In the genomic region with DNA sequence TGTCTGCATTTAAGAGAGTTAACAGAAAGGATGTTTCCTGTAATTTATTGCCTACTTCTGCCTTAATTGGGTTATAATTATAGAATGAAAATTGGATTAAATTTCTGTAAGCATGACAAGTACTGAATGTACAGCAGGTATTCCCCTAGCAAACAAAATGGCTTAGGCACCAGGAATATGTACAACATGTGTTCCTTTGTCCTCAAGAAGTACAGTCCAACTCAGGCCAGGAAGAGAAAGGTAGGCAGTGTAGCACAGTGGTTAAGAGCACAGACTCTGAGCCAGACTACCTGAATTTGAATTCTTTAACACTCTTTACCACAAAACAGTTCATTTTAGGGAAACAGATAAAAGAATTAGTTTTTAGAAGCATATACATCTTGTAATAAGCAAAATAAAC, we compare ENCODE assay signal across 25 cellular contexts. TPM values are rescaled to one million over a fixed set of nuclear protein-coding genes. Genes with fewer than 3 reads are reported as not detected.
DNase-seq lines count a peak whose midpoint lies in the region; ATAC-seq lines count a peak whose summit lies in the region.
"Had no signal": no experiment of that assay in that cellular context is flagged by ENCODE, and none has a peak within 500 bp of the region (broad histone marks: within the 10 kb centered on the region; RNA-seq: fewer than 3 reads in every experiment).

No MANE protein-coding gene starts in this region.

- H3K9me3 Mint-ChIP-seq in activated naive CD4-positive, alpha-beta T cell treated with anti-CD3 and anti-CD28 coated beads, Interleukin-2, amount 50 U/mL, for 24 hours, result no peaks in the 10 kb centered on the region
- H3K9me3 Mint-ChIP-seq in stimulated activated memory B cell treated with anti-CD40 and anti-IgM and Interleukin-4, amounts not matched to agents 10 μg/mL and 1 μg/mL and 100 μg/mL, for 72 hours, result no peaks in the 10 kb centered on the region
- no peaks in the 10 kb centered on the region for H3K9me3 Mint-ChIP-seq in T-helper 2 cell treated with Interferon-gamma antibody and Interleukin-4, amounts not matched to agents 5 μg/mL and 100 μg/mL, for 36 hours
- H3K9me3 Mint-ChIP-seq: activated T-cell treated with anti-CD3 and anti-CD28 coated beads, Interleukin-2, amount 50 U/mL, for 4 hours; CD14-positive monocyte; effector memory CD8-positive, alpha-beta T cell; immature natural killer cell; natural killer cell treated with Interleukin-12 subunit alpha and Interleukin-12 subunit beta and Interleukin-15 and Interleukin-18, amount 100 ng/mL, for 72 hours; type B pancreatic cell had no signal

- H3K4me3 Mint-ChIP-seq in activated naive CD4-positive, alpha-beta T cell treated with anti-CD3 and anti-CD28 coated beads, Interleukin-2, amount 50 U/mL, for 24 hours, result peak overlapping the region; percentile 28
- H3K4me3 Mint-ChIP-seq in T-helper 17 cell, result no peak overlapping the region
- H3K4me3 Mint-ChIP-seq in stimulated activated memory B cell treated with anti-CD40 and anti-IgM and Interleukin-4, amounts not matched to agents 10 μg/mL and 1 μg/mL and 100 μg/mL, for 72 hours, result no peak overlapping the region
- H3K4me3 Mint-ChIP-seq in T-helper 2 cell treated with Interferon-gamma antibody and Interleukin-4, amounts not matched to agents 5 μg/mL and 100 μg/mL, for 36 hours, result no peak overlapping the region
- H3K4me3 Mint-ChIP-seq: activated T-cell treated with anti-CD3 and anti-CD28 coated beads, Interleukin-2, amount 50 U/mL, for 4 hours; CD14-positive monocyte; effector memory CD8-positive, alpha-beta T cell; immature natural killer cell; natural killer cell treated with Interleukin-12 subunit alpha and Interleukin-12 subunit beta and Interleukin-15 and Interleukin-18, amount 100 ng/mL, for 72 hours; type B pancreatic cell had no signal

- peaks cover 50% of the 10 kb centered on the region for H3K4me1 Mint-ChIP-seq in activated naive CD4-positive, alpha-beta T cell treated with anti-CD3 and anti-CD28 coated beads, Interleukin-2, amount 50 U/mL, for 24 hours
- H3K4me1 Mint-ChIP-seq in T-helper 17 cell, result peaks cover 40% of the 10 kb centered on the region
- H3K4me1 Mint-ChIP-seq in stimulated activated memory B cell treated with anti-CD40 and anti-IgM and Interleukin-4, amounts not matched to agents 10 μg/mL and 1 μg/mL and 100 μg/mL, for 72 hours, result no peaks in the 10 kb centered on the region
- H3K4me1 Mint-ChIP-seq in T-helper 2 cell treated with Interferon-gamma antibody and Interleukin-4, amounts not matched to agents 5 μg/mL and 100 μg/mL, for 36 hours (ENCODE audit: low read depth), result peaks cover 11% of the 10 kb centered on the region

- no peaks in the 10 kb centered on the region for H3K9me3 ChIP-seq in T-helper 17 cell (ENCODE audit: control insufficient read depth, low read length, poor library complexity, severe bottlenecking)

- H3K27ac Mint-ChIP-seq in activated naive CD4-positive, alpha-beta T cell treated with anti-CD3 and anti-CD28 coated beads, Interleukin-2, amount 50 U/mL, for 24 hours, result peak overlapping the region; percentile 88
- H3K27ac Mint-ChIP-seq in T-helper 17 cell, result peak overlapping the region; percentile 88
- H3K27ac Mint-ChIP-seq in stimulated activated memory B cell treated with anti-CD40 and anti-IgM and Interleukin-4, amounts not matched to agents 10 μg/mL and 1 μg/mL and 100 μg/mL, for 72 hours, result peak overlapping the region; percentile 19
- H3K27ac Mint-ChIP-seq in T-helper 2 cell treated with Interferon-gamma antibody and Interleukin-4, amounts not matched to agents 5 μg/mL and 100 μg/mL, for 36 hours, result no peak overlapping the region
- H3K27ac Mint-ChIP-seq: type B pancreatic cell had no signal

- DNase-seq in NCI-H82 (lab: John Stamatoyannopoulos, UW) (peak; percentile 42), NCI-H82 treated with DMSO at 0.1 percent for 48 hours (lab: John Stamatoyannopoulos, UW; ENCODE audit: unreplicated experiment) (no peak), T-helper 17 cell (no peak)
- DNase-seq in activated naive CD4-positive, alpha-beta T cell treated with Interleukin-2 at 50 U/mL for 16 hours, result no peak
- no peak for DNase-seq in T-helper 2 cell treated with Interferon-gamma antibody and Interleukin-4, amounts not matched to agents 5 μg/mL and 100 μg/mL, for 36 hours (ENCODE audit: low spot score)
- DNase-seq: 8988T; activated CD4-positive, CD25-positive, alpha-beta regulatory T cell; activated T-cell treated with anti-CD3 and anti-CD28 coated beads, Interleukin-2, amount 50 U/mL, for 4 hours; effector memory CD8-positive, alpha-beta T cell; erythroblast; immature natural killer cell; left cardiac atrium; NCI-H1092; NCI-H1694; NCI-H446 treated with DMSO at 0.1 percent for 48 hours; OCI-M1; stimulated activated CD4-positive, alpha-beta T cell treated with anti-CD3 and anti-CD28 coated beads, Interleukin-15, amount 100 ng/mL, for 24 hours; stimulated activated CD4-positive, alpha-beta T cell treated with anti-CD3 and anti-CD28 coated beads, Interleukin-4, amount 100 ng/mL, for 4 hours had no signal

- H3K27me3 Mint-ChIP-seq in activated naive CD4-positive, alpha-beta T cell treated with anti-CD3 and anti-CD28 coated beads, Interleukin-2, amount 50 U/mL, for 24 hours, result no peaks in the 10 kb centered on the region
- no peaks in the 10 kb centered on the region for H3K27me3 Mint-ChIP-seq in T-helper 17 cell
- no peaks in the 10 kb centered on the region for H3K27me3 Mint-ChIP-seq in stimulated activated memory B cell treated with anti-CD40 and anti-IgM and Interleukin-4, amounts not matched to agents 10 μg/mL and 1 μg/mL and 100 μg/mL, for 72 hours
- H3K27me3 Mint-ChIP-seq in T-helper 2 cell treated with Interferon-gamma antibody and Interleukin-4, amounts not matched to agents 5 μg/mL and 100 μg/mL, for 36 hours (ENCODE audit: low read depth), result no peaks in the 10 kb centered on the region
- H3K27me3 Mint-ChIP-seq: effector memory CD8-positive, alpha-beta T cell; natural killer cell treated with Interleukin-12 subunit alpha and Interleukin-12 subunit beta and Interleukin-15 and Interleukin-18, amount 100 ng/mL, for 72 hours; type B pancreatic cell had no signal

- H3K36me3 Mint-ChIP-seq in activated naive CD4-positive, alpha-beta T cell treated with anti-CD3 and anti-CD28 coated beads, Interleukin-2, amount 50 U/mL, for 24 hours, result peaks cover 20% of the 10 kb centered on the region
- H3K36me3 Mint-ChIP-seq in T-helper 17 cell (ENCODE audit: low read depth), result peaks cover 12% of the 10 kb centered on the region
- peaks cover 46% of the 10 kb centered on the region for H3K36me3 Mint-ChIP-seq in stimulated activated memory B cell treated with anti-CD40 and anti-IgM and Interleukin-4, amounts not matched to agents 10 μg/mL and 1 μg/mL and 100 μg/mL, for 72 hours
- peaks cover 25% of the 10 kb centered on the region for H3K36me3 Mint-ChIP-seq in T-helper 2 cell treated with Interferon-gamma antibody and Interleukin-4, amounts not matched to agents 5 μg/mL and 100 μg/mL, for 36 hours (ENCODE audit: low read depth)

- ATAC-seq in T-helper 17 cell (no peak), HG03139 (IDR thresholded peaks at IDR 0.05; ENCODE audit: unreplicated experiment) (no peak)
- ATAC-seq in stimulated activated memory B cell treated with anti-CD40 and anti-IgM and Interleukin-4, amounts not matched to agents 10 μg/mL and 1 μg/mL and 100 μg/mL, for 72 hours, result no peak
- ATAC-seq: effector memory CD8-positive, alpha-beta T cell; K562; left cardiac atrium; natural killer cell treated with Interleukin-12 subunit alpha and Interleukin-12 subunit beta and Interleukin-15 and Interleukin-18, amount 100 ng/mL, for 72 hours had no signal

RNA-seq across cellular contexts. Expression of a gene that starts 43.1 kb away (rescaled TPM):
- 10 to 100 TPM; 50.9 to 55.3 TPM for total RNA-seq in T-helper 17 cell
